13 cellular contexts compared by ENCODE assay signal in the genomic region with DNA sequence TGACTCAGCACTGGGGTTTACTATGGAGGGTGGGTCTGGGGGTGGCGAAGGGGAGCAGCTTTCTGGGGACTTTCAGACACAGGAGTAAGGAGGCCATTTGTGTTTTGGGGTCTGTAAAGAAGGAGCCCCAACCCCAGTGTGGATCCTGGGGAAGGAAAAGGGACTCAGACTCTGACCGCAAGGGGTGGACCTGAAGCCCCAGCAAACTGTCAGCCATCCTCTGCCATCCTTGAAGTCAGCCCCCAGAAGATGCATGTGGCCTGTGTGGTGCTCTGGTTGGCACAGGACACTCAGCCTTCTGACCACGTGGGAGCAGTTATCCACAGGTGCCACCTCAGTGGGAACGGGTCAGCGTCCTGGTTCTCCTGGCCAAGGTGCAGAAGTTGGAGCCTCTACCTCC. TPM values are rescaled to one million over a fixed set of nuclear protein-coding genes. Genes with fewer than 3 reads are reported as not detected.
DNase-seq lines count a peak whose midpoint lies in the region; ATAC-seq lines count a peak whose summit lies in the region.
"Had no signal": no experiment of that assay in that cellular context is flagged by ENCODE, and none has a peak within 500 bp of the region (broad histone marks: within the 10 kb centered on the region; RNA-seq: fewer than 3 reads in every experiment).

No MANE protein-coding gene starts in this region.

- peaks cover 75% of the 10 kb centered on the region for H3K4me1 Mint-ChIP-seq in activated CD4-positive, alpha-beta T cell treated with anti-CD3 and anti-CD28 coated beads, Interleukin-2, amount 10 ng/mL, durations not matched to agents 7 days and 5 days
- peaks cover 44% of the 10 kb centered on the region for H3K4me1 Mint-ChIP-seq in T-helper 17 cell
- peaks cover 17% of the 10 kb centered on the region for H3K4me1 Mint-ChIP-seq in stimulated activated memory B cell treated with anti-CD40 and anti-IgM and Interleukin-4, amounts not matched to agents 10 μg/mL and 1 μg/mL and 100 μg/mL, for 72 hours

- H3K36me3 Mint-ChIP-seq in activated CD4-positive, alpha-beta T cell treated with anti-CD3 and anti-CD28 coated beads, Interleukin-2, amount 10 ng/mL, durations not matched to agents 7 days and 5 days (ENCODE audit: low read depth), result peaks cover 5% of the 10 kb centered on the region
- H3K36me3 Mint-ChIP-seq in T-helper 17 cell (ENCODE audit: low read depth), result no peaks in the 10 kb centered on the region
- no peaks in the 10 kb centered on the region for H3K36me3 Mint-ChIP-seq in stimulated activated memory B cell treated with anti-CD40 and anti-IgM and Interleukin-4, amounts not matched to agents 10 μg/mL and 1 μg/mL and 100 μg/mL, for 72 hours

- CTCF ChIA-PET in activated CD4-positive, alpha-beta T cell treated with anti-CD3 and anti-CD28 coated beads, Interleukin-2, amount 10 ng/mL, durations not matched to agents 7 days and 5 days (lab: Charles Lee), result interaction anchor here (0.7 to 25.5 kb wide), 9 partner anchors 13 to 193 kb away, joined by 3 to 475 read pairs (median 9); partner anchors contain the start of gene AHCYL1

- H3K9me3 ChIP-seq in T-helper 17 cell (ENCODE audit: control insufficient read depth, low read length, poor library complexity, severe bottlenecking), result no peaks in the 10 kb centered on the region
- H3K9me3 ChIP-seq: left lung had no signal

- no peak for ATAC-seq in T-helper 17 cell
- ATAC-seq in stimulated activated memory B cell treated with anti-CD40 and anti-IgM and Interleukin-4, amounts not matched to agents 10 μg/mL and 1 μg/mL and 100 μg/mL, for 72 hours, result no peak
- no peak for ATAC-seq in GM21423 (IDR thresholded peaks at IDR 0.05; ENCODE audit: unreplicated experiment)
- no peak for ATAC-seq in GM21786 (IDR thresholded peaks at IDR 0.05; ENCODE audit: unreplicated experiment)
- ATAC-seq: left lung had no signal

- POLR2A ChIA-PET in activated CD4-positive, alpha-beta T cell treated with anti-CD3 and anti-CD28 coated beads, Interleukin-2, amount 10 ng/mL, durations not matched to agents 7 days and 5 days (lab: Charles Lee), result no interaction called here

- peak overlapping the region; percentile 94 for H3K27ac Mint-ChIP-seq in activated CD4-positive, alpha-beta T cell treated with anti-CD3 and anti-CD28 coated beads, Interleukin-2, amount 10 ng/mL, durations not matched to agents 7 days and 5 days
- peak overlapping the region; percentile 89 for H3K27ac Mint-ChIP-seq in T-helper 17 cell
- peak overlapping the region; percentile 2 for H3K27ac Mint-ChIP-seq in stimulated activated memory B cell treated with anti-CD40 and anti-IgM and Interleukin-4, amounts not matched to agents 10 μg/mL and 1 μg/mL and 100 μg/mL, for 72 hours

- no peak for DNase-seq in activated CD4-positive, alpha-beta T cell treated with anti-CD3 and anti-CD28 coated beads, Interleukin-2, amount 10 ng/mL, durations not matched to agents 7 days and 5 days
- no peak for DNase-seq in activated CD4-positive, alpha-beta T cell treated with anti-CD3 and anti-CD28 coated beads, Interleukin-2, amount 50 U/mL, for 48 hours
- DNase-seq in T-helper 17 cell, result peak in 1 of 3 donors; percentile 3
- peak; percentile 18 for DNase-seq in ecto neural progenitor cell (ENCODE audit: low spot score)
- no peak for DNase-seq in activated gamma-delta T cell (lab: John Stamatoyannopoulos, UW)
- DNase-seq: DMS79 treated with DMSO at 0.1 percent for 48 hours, T-helper 9 cell had no signal

- no peaks in the 10 kb centered on the region for H3K27me3 Mint-ChIP-seq in activated CD4-positive, alpha-beta T cell treated with anti-CD3 and anti-CD28 coated beads, Interleukin-2, amount 10 ng/mL, durations not matched to agents 7 days and 5 days
- no peaks in the 10 kb centered on the region for H3K27me3 Mint-ChIP-seq in T-helper 17 cell
- H3K27me3 Mint-ChIP-seq in stimulated activated memory B cell treated with anti-CD40 and anti-IgM and Interleukin-4, amounts not matched to agents 10 μg/mL and 1 μg/mL and 100 μg/mL, for 72 hours, result no peaks in the 10 kb centered on the region

- H3K4me3 Mint-ChIP-seq in activated CD4-positive, alpha-beta T cell treated with anti-CD3 and anti-CD28 coated beads, Interleukin-2, amount 10 ng/mL, durations not matched to agents 7 days and 5 days, result peak overlapping the region; percentile 25
- peak overlapping the region; percentile 52 for H3K4me3 Mint-ChIP-seq in T-helper 17 cell
- H3K4me3 Mint-ChIP-seq in stimulated activated memory B cell treated with anti-CD40 and anti-IgM and Interleukin-4, amounts not matched to agents 10 μg/mL and 1 μg/mL and 100 μg/mL, for 72 hours, result no peak overlapping the region

- no peaks in the 10 kb centered on the region for H3K9me3 Mint-ChIP-seq in activated CD4-positive, alpha-beta T cell treated with anti-CD3 and anti-CD28 coated beads, Interleukin-2, amount 10 ng/mL, durations not matched to agents 7 days and 5 days
- H3K9me3 Mint-ChIP-seq in stimulated activated memory B cell treated with anti-CD40 and anti-IgM and Interleukin-4, amounts not matched to agents 10 μg/mL and 1 μg/mL and 100 μg/mL, for 72 hours, result no peaks in the 10 kb centered on the region

RNA-seq across cellular contexts. Expression of gene EPS8L3, which starts 26.0 kb away (rescaled TPM):
- not detected for total RNA-seq in activated CD4-positive, alpha-beta T cell treated with anti-CD3 and anti-CD28 coated beads, Interleukin-2, amount 10 ng/mL, durations not matched to agents 7 days and 5 days
- not detected for total RNA-seq in T-helper 17 cell
- total RNA-seq: endothelial cell of umbilical vein, GM12878, left lung had no signal

RNA-seq across cellular contexts. Expression of gene GSTM3, which starts 48.9 kb away (rescaled TPM):
- total RNA-seq in activated CD4-positive, alpha-beta T cell treated with anti-CD3 and anti-CD28 coated beads, Interleukin-2, amount 10 ng/mL, durations not matched to agents 7 days and 5 days, result 1 to 10 TPM; 6.3 to 8.2 TPM
- 1 to 10 TPM; 5.6 to 7.8 TPM for total RNA-seq in T-helper 17 cell
- total RNA-seq: GM12878 had no signal

Comparison
In these comparisons a context has a peak if more than half of its experiments do, and no peak if none do; other contexts are left out.
1. H3K27ac Mint-ChIP-seq: peak in every context shown above with its lines; median percentile 94 in activated CD4-positive, alpha-beta T cell treated with anti-CD3 and anti-CD28 coated beads, Interleukin-2, amount 10 ng/mL, durations not matched to agents 7 days and 5 days; 89 in T-helper 17 cell; 2 in stimulated activated memory B cell treated with anti-CD40 and anti-IgM and Interleukin-4, amounts not matched to agents 10 μg/mL and 1 μg/mL and 100 μg/mL, for 72 hours.